ENCODE assay signal across 25 cellular contexts in the genomic region with DNA sequence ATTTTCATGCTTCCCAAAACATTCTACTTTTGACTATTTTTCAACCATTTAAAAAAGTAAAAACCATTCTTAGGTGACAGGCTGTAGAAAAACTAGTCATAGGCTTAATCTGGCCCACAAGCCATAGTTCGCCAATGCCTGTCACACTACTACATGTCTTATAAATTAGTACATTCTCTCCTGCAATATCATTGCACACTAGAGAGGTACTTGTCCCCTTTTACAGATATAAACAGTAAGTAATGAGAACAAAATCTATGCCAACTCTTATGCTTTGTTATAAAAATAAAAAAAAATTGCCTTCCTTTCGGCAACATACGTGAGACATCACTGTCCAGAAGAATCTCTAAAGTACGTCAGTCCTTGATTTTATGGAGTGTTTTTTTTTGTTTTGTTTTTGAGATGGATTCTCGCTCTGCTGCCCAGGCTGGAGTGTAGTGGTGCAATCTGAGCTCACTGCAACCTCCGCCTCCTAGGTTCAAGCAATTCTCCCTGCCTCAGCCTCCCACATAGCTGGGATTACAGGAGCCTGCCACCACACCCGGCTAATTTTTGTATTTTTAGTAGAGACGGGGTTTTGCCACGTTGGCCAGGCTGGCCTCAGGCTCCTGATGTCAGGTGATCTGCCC. TPM values are rescaled to one million over a fixed set of nuclear protein-coding genes. Genes with fewer than 3 reads are reported as not detected.
DNase-seq lines count a peak whose midpoint lies in the region; ATAC-seq and TF ChIP-seq lines count a peak whose summit lies in the region.
"Had no signal": no experiment of that assay in that cellular context is flagged by ENCODE, and none has a peak within 500 bp of the region (broad histone marks: within the 10 kb centered on the region; RNA-seq: fewer than 3 reads in every experiment).

No MANE protein-coding gene starts in this region.

- no peak overlapping the region for H2AFZ ChIP-seq in SK-N-SH (ENCODE audit: low read depth)

- TF ChIP-seq EP300 in SK-N-SH (IDR thresholded peaks at IDR 0.05; ENCODE audit: borderline replicate concordance in 1 of 2, low read depth in 1 of 2, low read length in 1 of 2) = no peak

- no peak for TF ChIP-seq RAD21 in SK-N-SH (IDR thresholded peaks at IDR 0.05; ENCODE audit: low read length)

- H3K4me1 ChIP-seq in HEK293 (ENCODE audit: control insufficient read depth, insufficient read depth, low read length) = peaks cover 3% of the 10 kb centered on the region; the same call in 1 of the 2 replicates
- peaks cover 0 to 11% of the 10 kb centered on the region in 2 experiments; a peak in 1 of 4 replicates for H3K4me1 ChIP-seq in SK-N-SH (ENCODE audit: control insufficient read depth in 1 of 2, insufficient read depth in 2 of 2, low read depth in 1 of 2, low read length in 1 of 2)
- H3K4me1 ChIP-seq: HAP-1 had no signal

- H3K36me3 Mint-ChIP-seq in osteocyte (ENCODE audit: unreplicated experiment) = peaks cover 7% of the 10 kb centered on the region

- WGBS in SK-N-SH (ENCODE audit: low lambda C conversion rate) = 92% methylated on average over 9 of the region's 9 CpGs

- CTCF ChIA-PET in HEK293 (lab: Yijun Ruan, JAX) (no interaction called here), SK-N-SH (lab: Yijun Ruan, JAX) (no interaction called here)

- H3K27ac ChIP-seq in HEK293 (ENCODE audit: extremely low read depth, low read depth, low read length) (no peak overlapping the region), SK-N-SH (ENCODE audit: low read depth in 2 of 2, low read length in 1 of 2) (peak overlapping the region; percentile 4 to 39; a peak in 3 of 4 replicates), coronary artery (no peak overlapping the region)
- H3K27ac ChIP-seq: left lung, pancreas, SK-N-MC, VCaP had no signal

- DNase-seq in SK-N-SH (no peak), fibroblast of the aortic adventitia (ENCODE audit: low read depth) (peak; percentile 37), osteocyte (ENCODE audit: extremely low spot score, unreplicated experiment) (no peak), coronary artery (ENCODE audit: low spot score) (no peak), cerebellar nuclear complex (lab: John Stamatoyannopoulos, UW) (no peak)
- DNase-seq in activated naive CD4-positive, alpha-beta T cell treated with Interleukin-2 at 50 U/mL for 16 hours = no peak
- DNase-seq: activated CD4-positive, alpha-beta T cell treated with anti-CD3 and anti-CD28 coated beads for 48 hours; activated T-cell treated with anti-CD3 and anti-CD28 coated beads, Interleukin-2, amount 50 U/mL, for 4 hours; amniotic stem cell; KG1; left lung; naive thymus-derived CD4-positive, alpha-beta T cell; NCI-H1694; NCI-H226; pancreas; stimulated activated CD4-positive, alpha-beta T cell treated with anti-CD3 and anti-CD28 coated beads, Interleukin-12 subunit alpha, Interleukin-12 subunit beta, amount 100 ng/mL, for 4 hours; stimulated activated naive CD4-positive, alpha-beta T cell treated with Interleukin-2 at 50 U/mL for 16 hours had no signal

- H3K4me1 Mint-ChIP-seq in osteocyte (ENCODE audit: unreplicated experiment) = peaks cover 18% of the 10 kb centered on the region

- TF ChIP-seq CTCF in HEK293 (tag by site-specific recombination; IDR thresholded peaks at IDR 0.05) = no peak
- TF ChIP-seq CTCF in SK-N-SH (IDR thresholded peaks at IDR 0.05) = no peak
- no peak for TF ChIP-seq CTCF in fibroblast of the aortic adventitia (IDR thresholded peaks at IDR 0.05; ENCODE audit: insufficient read depth, low read length)
- no peak for TF ChIP-seq CTCF in osteocyte (IDR thresholded peaks at IDR 0.05)
- TF ChIP-seq CTCF in coronary artery (IDR thresholded peaks at IDR 0.05) = no peak

- no peak overlapping the region for H3K4me3 Mint-ChIP-seq in osteocyte (ENCODE audit: unreplicated experiment)
- H3K4me3 Mint-ChIP-seq: activated T-cell treated with anti-CD3 and anti-CD28 coated beads, Interleukin-2, amount 50 U/mL, for 4 hours; CD14-positive monocyte; dendritic cell treated with granulocyte-macrophage colony-stimulating factor and Interleukin-4, amounts not matched to agents 40 ng/mL and 50 ng/mL, for 4 days; naive thymus-derived CD4-positive, alpha-beta T cell; T-helper 2 cell treated with Interferon-gamma antibody and Interleukin-4, amounts not matched to agents 5 μg/mL and 100 μg/mL, for 36 hours had no signal

- H3K4me3 ChIP-seq in HEK293 (ENCODE audit: low read depth, low read length) = no peak overlapping the region
- no peak overlapping the region for H3K4me3 ChIP-seq in SK-N-SH (ENCODE audit: low read depth in 2 of 2, low read length in 1 of 2)
- H3K4me3 ChIP-seq in fibroblast of the aortic adventitia (ENCODE audit: low read depth, low read length) = no peak overlapping the region
- no peak overlapping the region for H3K4me3 ChIP-seq in coronary artery
- H3K4me3 ChIP-seq: HAP-1, left lung, pancreas, SK-N-MC had no signal

- H3K36me3 ChIP-seq in HEK293 (ENCODE audit: control insufficient read depth in 2 of 2, insufficient read depth in 1 of 2, low read length in 2 of 2) (peaks cover 6 to 8% of the 10 kb centered on the region in 2 experiments), SK-N-SH (replicated peaks in 1 of 2; ENCODE audit: control insufficient read depth in 1 of 2, insufficient read depth in 2 of 2, low read length in 1 of 2) (peaks cover 3 to 17% of the 10 kb centered on the region in 2 experiments)
- H3K36me3 ChIP-seq: pancreas had no signal

- peaks cover 9% of the 10 kb centered on the region for H3F3A ChIP-seq in SK-N-SH (replicated peaks; ENCODE audit: insufficient read depth)

- H3K9me3 ChIP-seq in HEK293 (ENCODE audit: control insufficient read depth, insufficient read depth, low read depth, low read length) (no peaks in the 10 kb centered on the region), SK-N-SH (no peaks in the 10 kb centered on the region)
- H3K9me3 ChIP-seq: HAP-1, left lung, pancreas had no signal

- POLR2A ChIA-PET in HEK293 (lab: Yijun Ruan, JAX) = interaction anchor here (1.5 kb wide), 1 partner anchor 23 kb away, joined by 3 read pairs; a partner anchor contains a TSS
- POLR2A ChIA-PET in SK-N-SH (lab: Yijun Ruan, JAX) = no interaction called here

- H3K9ac ChIP-seq in SK-N-SH = no peak overlapping the region

- no peaks in the 10 kb centered on the region for H3K27me3 ChIP-seq in SK-N-SH (ENCODE audit: insufficient read depth)
- H3K27me3 ChIP-seq: left lung, pancreas had no signal

- H3K9me3 Mint-ChIP-seq in osteocyte (ENCODE audit: unreplicated experiment) = no peaks in the 10 kb centered on the region
- H3K9me3 Mint-ChIP-seq: activated T-cell treated with anti-CD3 and anti-CD28 coated beads, Interleukin-2, amount 50 U/mL, for 4 hours; CD14-positive monocyte; dendritic cell treated with granulocyte-macrophage colony-stimulating factor and Interleukin-4, amounts not matched to agents 40 ng/mL and 50 ng/mL, for 4 days; naive thymus-derived CD4-positive, alpha-beta T cell; T-helper 2 cell treated with Interferon-gamma antibody and Interleukin-4, amounts not matched to agents 5 μg/mL and 100 μg/mL, for 36 hours had no signal

- H4K20me1 ChIP-seq in SK-N-SH (ENCODE audit: insufficient read depth) = peaks cover 3% of the 10 kb centered on the region; the same call in 1 of the 2 replicates

- H3K27me3 Mint-ChIP-seq in osteocyte (ENCODE audit: unreplicated experiment) = no peaks in the 10 kb centered on the region
- H3K27me3 Mint-ChIP-seq: dendritic cell treated with granulocyte-macrophage colony-stimulating factor and Interleukin-4, amounts not matched to agents 40 ng/mL and 50 ng/mL, for 4 days; naive thymus-derived CD4-positive, alpha-beta T cell had no signal

- H3K9me2 ChIP-seq in SK-N-SH = no peaks in the 10 kb centered on the region

- peaks cover 94% of the 10 kb centered on the region for H3K79me2 ChIP-seq in SK-N-SH (ENCODE audit: insufficient read depth)

- H3K27ac Mint-ChIP-seq in osteocyte (ENCODE audit: unreplicated experiment) = peak overlapping the region; percentile 50
- H3K27ac Mint-ChIP-seq: CD14-positive monocyte; dendritic cell treated with granulocyte-macrophage colony-stimulating factor and Interleukin-4, amounts not matched to agents 40 ng/mL and 50 ng/mL, for 4 days; T-helper 2 cell treated with Interferon-gamma antibody and Interleukin-4, amounts not matched to agents 5 μg/mL and 100 μg/mL, for 36 hours had no signal

- H3K4me2 ChIP-seq in SK-N-SH = no peak overlapping the region

- ATAC-seq in HG03439 (IDR thresholded peaks at IDR 0.05; ENCODE audit: unreplicated experiment) = no peak
- ATAC-seq: activated T-cell treated with anti-CD3 and anti-CD28 coated beads, Interleukin-2, amount 50 U/mL, for 4 hours; left lung; naive thymus-derived CD4-positive, alpha-beta T cell; pancreas had no signal

TF ChIP-seq in HEK293, 187 proteins besides CTCF, POLR2A, EP300 and RAD21 (continues in another document):
- TF ChIP-seq BCL11A (tag by site-specific recombination; IDR thresholded peaks at IDR 0.05; ENCODE audit: low read depth) = 0 out of 2 replicates have a peak, but pooled peaks have one; percentile 9

TF ChIP-seq in SK-N-SH, 30 proteins besides CTCF, POLR2A, EP300 and RAD21:
- TF ChIP-seq NRF1 (IDR thresholded peaks at IDR 0.05; ENCODE audit: low read depth, low read length) (no peak), FOXJ3 (CRISPR knock-in tag; IDR thresholded peaks at IDR 0.05) (no peak), MXI1 (IDR thresholded peaks at IDR 0.05; ENCODE audit: low read depth, low read length) (no peak), RXRA (IDR thresholded peaks at IDR 0.05; ENCODE audit: borderline replicate concordance, low read depth) (no peak), FOXM1 (IDR thresholded peaks at IDR 0.05; ENCODE audit: low read depth) (no peak), RFX5 (IDR thresholded peaks at IDR 0.05; ENCODE audit: low read length) (no peak), SMC3 (IDR thresholded peaks at IDR 0.05; ENCODE audit: low read depth, low read length) (no peak), TAF1 (IDR thresholded peaks at IDR 0.05; ENCODE audit: borderline replicate concordance, low read depth, low read length) (no peak), EZH2phosphoT487 (IDR thresholded peaks at IDR 0.05; ENCODE audit: borderline replicate concordance, low read depth) (no peak)
- TF ChIP-seq, protein P1, sequence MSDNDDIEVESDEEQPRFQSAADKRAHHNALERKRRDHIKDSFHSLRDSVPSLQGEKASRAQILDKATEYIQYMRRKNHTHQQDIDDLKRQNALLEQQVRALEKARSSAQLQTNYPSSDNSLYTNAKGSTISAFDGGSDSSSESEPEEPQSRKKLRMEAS (IDR thresholded peaks at IDR 0.05; ENCODE audit: low read depth) = no peak

RNA-seq across cellular contexts. Expression of a gene that starts 23.2 kb away (rescaled TPM):
- 4.7 and 6.4 TPM in 2 replicates for polyA plus RNA-seq in SK-N-SH (2012; rRNA removed)
- 7.1 and 8.3 TPM in 2 replicates for polyA plus RNA-seq in SK-N-SH (2012; cell fraction: cytosol; rRNA removed)
- 4.2 and 9.2 TPM in 2 replicates for polyA plus RNA-seq in SK-N-SH (2012; cell fraction: nucleus; rRNA removed)
- 18.3 and 25.5 TPM in 2 replicates for total RNA-seq in fibroblast of the aortic adventitia (ENCODE audit: low replicate concordance)
- total RNA-seq in osteocyte = 19.4 and 20.5 TPM in 2 replicates

RNA-seq across cellular contexts. Expression of a gene that starts 49.3 kb away (rescaled TPM):
- polyA plus RNA-seq in SK-N-SH (2012; rRNA removed) = 17.7 and 24.2 TPM in 2 replicates
- 21.9 and 22.9 TPM in 2 replicates for polyA plus RNA-seq in SK-N-SH (2012; cell fraction: cytosol; rRNA removed)
- polyA plus RNA-seq in SK-N-SH (2012; cell fraction: nucleus; rRNA removed) = 12.8 and 17.4 TPM in 2 replicates
- 16.8 and 30.9 TPM in 2 replicates for total RNA-seq in fibroblast of the aortic adventitia (ENCODE audit: low replicate concordance)
- total RNA-seq in osteocyte = 18.9 and 24.3 TPM in 2 replicates

Comparison
In these comparisons a context has a peak if more than half of its experiments do, and no peak if none do; other contexts are left out.
1. H3K27ac ChIP-seq: peak in SK-N-SH (2 of 2); none in HEK293 (single experiment) and coronary artery (0 of 2).